17 cellular contexts compared by ENCODE assay signal in genomic region chr10:126465771-126466170, GRCh38.
"Had no signal": no experiment of that assay in that cellular context is flagged by ENCODE, and none has a peak within 500 bp of the region (broad histone marks: within the 10 kb centered on the region; RNA-seq: fewer than 3 reads in every experiment).

No MANE protein-coding gene starts in this region.

- H3K27me3 Mint-ChIP-seq: activated CD4-positive, alpha-beta T cell treated with anti-CD3 and anti-CD28 coated beads, Interleukin-2, amount 10 ng/mL, durations not matched to agents 24 days and 14 days; effector memory CD8-positive, alpha-beta T cell had no signal

- H3K36me3 Mint-ChIP-seq: activated naive CD8-positive, alpha-beta T cell treated with anti-CD3 and anti-CD28 coated beads for 36 hours; natural killer cell had no signal

- H3K4me3 ChIP-seq: skin epidermis, suprapubic skin, upper lobe of left lung had no signal

- H3K27ac Mint-ChIP-seq: activated CD4-positive, alpha-beta T cell treated with anti-CD3 and anti-CD28 coated beads, Interleukin-2, amount 10 ng/mL, durations not matched to agents 24 days and 14 days; activated naive CD8-positive, alpha-beta T cell treated with anti-CD3 and anti-CD28 coated beads for 36 hours; dendritic cell treated with granulocyte-macrophage colony-stimulating factor and Interleukin-4, amounts not matched to agents 40 ng/mL and 50 ng/mL, for 4 days; effector memory CD8-positive, alpha-beta T cell; natural killer cell had no signal

- H3K27ac ChIP-seq: brain microvascular endothelial cell, epithelial cell of prostate, skin epidermis, suprapubic skin, upper lobe of left lung had no signal

- ATAC-seq: effector memory CD8-positive, alpha-beta T cell; left ventricle myocardium superior; natural killer cell; right cardiac atrium had no signal

- H3K4me3 Mint-ChIP-seq: activated CD4-positive, alpha-beta T cell treated with anti-CD3 and anti-CD28 coated beads, Interleukin-2, amount 10 ng/mL, durations not matched to agents 24 days and 14 days; activated naive CD8-positive, alpha-beta T cell treated with anti-CD3 and anti-CD28 coated beads for 36 hours; dendritic cell treated with granulocyte-macrophage colony-stimulating factor and Interleukin-4, amounts not matched to agents 40 ng/mL and 50 ng/mL, for 4 days; effector memory CD8-positive, alpha-beta T cell; natural killer cell had no signal

- H3K9me3 Mint-ChIP-seq: activated CD4-positive, alpha-beta T cell treated with anti-CD3 and anti-CD28 coated beads, Interleukin-2, amount 10 ng/mL, durations not matched to agents 24 days and 14 days; dendritic cell treated with granulocyte-macrophage colony-stimulating factor and Interleukin-4, amounts not matched to agents 40 ng/mL and 50 ng/mL, for 4 days; natural killer cell had no signal

- DNase-seq: activated CD4-positive, alpha-beta T cell treated with anti-CD3 and anti-CD28 coated beads, Interleukin-2, amount 10 ng/mL, durations not matched to agents 24 days and 14 days; activated CD4-positive, CD25-positive, alpha-beta regulatory T cell; activated CD8-positive, alpha-beta memory T cell treated with anti-CD3 and anti-CD28 coated beads, Interleukin-2, amount 50 U/mL, for 48 hours; activated naive CD8-positive, alpha-beta T cell treated with anti-CD3 and anti-CD28 coated beads for 36 hours; brain microvascular endothelial cell; effector memory CD8-positive, alpha-beta T cell; left ventricle myocardium superior; mesenchymal stem cell; natural killer cell; right cardiac atrium; stimulated activated CD4-positive, alpha-beta T cell treated with anti-CD3 and anti-CD28 coated beads, Interleukin-4, amount 100 ng/mL, for 24 hours; stimulated activated naive CD4-positive, alpha-beta T cell treated with Interleukin-2 at 50 U/mL for 16 hours; upper lobe of left lung had no signal
